22 cellular contexts compared by ENCODE assay signal in genomic region chr9:120899490-120900037, GRCh38. TPM values are rescaled to one million over a fixed set of nuclear protein-coding genes. Genes with fewer than 3 reads are reported as not detected.
DNase-seq lines count a peak whose midpoint lies in the region; ATAC-seq and TF ChIP-seq lines count a peak whose summit lies in the region.
"Had no signal": no experiment of that assay in that cellular context is flagged by ENCODE, and none has a peak within 500 bp of the region (broad histone marks: within the 10 kb centered on the region; RNA-seq: fewer than 3 reads in every experiment).

No MANE protein-coding gene starts in this region.

- ATAC-seq in GM18505 (IDR thresholded peaks at IDR 0.05; ENCODE audit: unreplicated experiment) = no peak
- no peak for ATAC-seq in activated CD8-positive, alpha-beta T cell treated with anti-CD3 and anti-CD28 coated beads for 36 hours
- ATAC-seq in stimulated activated memory B cell treated with anti-CD40 and anti-IgM and Interleukin-4, amounts not matched to agents 10 μg/mL and 1 μg/mL and 100 μg/mL, for 72 hours = no peak

- 79 to 93% methylated on average over 5 of the region's 5 CpGs for WGBS in thyroid gland, 2 donors

- H3K9me3 ChIP-seq in thyroid gland = no peaks in the 10 kb centered on the region
- H3K9me3 ChIP-seq: left ventricle myocardium inferior, prostate gland had no signal

- H3K9me3 Mint-ChIP-seq in activated CD8-positive, alpha-beta T cell treated with anti-CD3 and anti-CD28 coated beads for 36 hours = no peaks in the 10 kb centered on the region
- no peaks in the 10 kb centered on the region for H3K9me3 Mint-ChIP-seq in stimulated activated memory B cell treated with anti-CD40 and anti-IgM and Interleukin-4, amounts not matched to agents 10 μg/mL and 1 μg/mL and 100 μg/mL, for 72 hours
- H3K9me3 Mint-ChIP-seq: neural progenitor cell had no signal

- TF ChIP-seq CTCF in activated CD8-positive, alpha-beta T cell treated with anti-CD3 and anti-CD28 coated beads for 36 hours (IDR thresholded peaks at IDR 0.05) = no peak
- no peak for TF ChIP-seq CTCF in thyroid gland (IDR thresholded peaks at IDR 0.05)

- H3K36me3 ChIP-seq in thyroid gland = no peaks in the 10 kb centered on the region
- H3K36me3 ChIP-seq: brain microvascular endothelial cell, neural progenitor cell, prostate gland had no signal

- POLR2A ChIA-PET in activated CD8-positive, alpha-beta T cell treated with anti-CD3 and anti-CD28 coated beads for 36 hours (lab: Charles Lee) = interaction anchor here (1.0 to 67.1 kb wide), 5 partner anchors 5 to 140 kb away, joined by 3 to 2439 read pairs (median 3); partner anchors contain the start of genes PHF19 and TRAF1

- H3K27me3 Mint-ChIP-seq in activated CD8-positive, alpha-beta T cell treated with anti-CD3 and anti-CD28 coated beads for 36 hours = no peaks in the 10 kb centered on the region
- no peaks in the 10 kb centered on the region for H3K27me3 Mint-ChIP-seq in stimulated activated memory B cell treated with anti-CD40 and anti-IgM and Interleukin-4, amounts not matched to agents 10 μg/mL and 1 μg/mL and 100 μg/mL, for 72 hours

- H3K27ac Mint-ChIP-seq in activated CD8-positive, alpha-beta T cell treated with anti-CD3 and anti-CD28 coated beads for 36 hours = peak overlapping the region; percentile 86
- H3K27ac Mint-ChIP-seq in stimulated activated memory B cell treated with anti-CD40 and anti-IgM and Interleukin-4, amounts not matched to agents 10 μg/mL and 1 μg/mL and 100 μg/mL, for 72 hours = peak overlapping the region; percentile 78
- H3K27ac Mint-ChIP-seq: neural progenitor cell had no signal

- DNase-seq in activated T-cell treated with anti-CD3 and anti-CD28 coated beads for 1 hour (ENCODE audit: low read depth) (peak; percentile 14), activated T-cell treated with anti-CD3 and anti-CD28 coated beads for 4 hours (no peak), thyroid gland (no peak), NCI-H1092 (lab: John Stamatoyannopoulos, UW) (no peak)
- DNase-seq in activated CD8-positive, alpha-beta T cell treated with anti-CD3 and anti-CD28 coated beads for 36 hours = peak; percentile 35
- no peak for DNase-seq in effector CD4-positive, alpha-beta T cell
- DNase-seq: brain microvascular endothelial cell; GM23248; head of caudate nucleus; KG1; left ventricle myocardium inferior; midbrain; NCI-H2029; NCI-H446; NK-92 treated with Interleukin-12 subunit alpha and Interleukin-12 subunit beta, amount 100 ng/mL, for 24 hours; RPMI8226; stimulated activated CD4-positive, alpha-beta T cell treated with anti-CD3 and anti-CD28 coated beads, Interleukin-2, amount 100 ng/mL, for 48 hours had no signal

- H3K4me3 ChIP-seq in thyroid gland (replicated peaks in 1 of 3) = no peak overlapping the region
- H3K4me3 ChIP-seq: GM23248, left ventricle myocardium inferior, neural progenitor cell, prostate gland, skin epidermis had no signal

- TF ChIP-seq POLR2A in GM18505 (IDR thresholded peaks at IDR 0.05; ENCODE audit: borderline replicate concordance, extremely low read depth, insufficient read depth, insufficient read length) (peak; percentile 61), thyroid gland (IDR thresholded peaks at IDR 0.05) (no peak)

- peaks cover 0 to 3% of the 10 kb centered on the region in 2 donors for H3K4me1 ChIP-seq in thyroid gland
- H3K4me1 ChIP-seq: neural progenitor cell had no signal

- H3K4me3 Mint-ChIP-seq in activated CD8-positive, alpha-beta T cell treated with anti-CD3 and anti-CD28 coated beads for 36 hours = no peak overlapping the region
- peak overlapping the region; percentile 30 for H3K4me3 Mint-ChIP-seq in stimulated activated memory B cell treated with anti-CD40 and anti-IgM and Interleukin-4, amounts not matched to agents 10 μg/mL and 1 μg/mL and 100 μg/mL, for 72 hours
- H3K4me3 Mint-ChIP-seq: neural progenitor cell had no signal

- intact Hi-C loops in activated CD8-positive, alpha-beta T cell treated with anti-CD3 and anti-CD28 coated beads for 36 hours (cut with micrococcal nuclease) = loop anchor here (10.0 kb wide), 1 partner anchor 55 kb away; the partner anchor contains the start of gene PSMD5
- intact Hi-C loops in thyroid gland (cut with DNase I) = no loop called here

- H3K27ac ChIP-seq in thyroid gland = no peak overlapping the region
- H3K27ac ChIP-seq: brain microvascular endothelial cell, GM23248, left ventricle myocardium inferior, neural progenitor cell, prostate gland, skin epidermis had no signal

- no peaks in the 10 kb centered on the region for H3K27me3 ChIP-seq in thyroid gland
- H3K27me3 ChIP-seq: brain microvascular endothelial cell had no signal

- peaks cover 69% of the 10 kb centered on the region for H3K36me3 Mint-ChIP-seq in activated CD8-positive, alpha-beta T cell treated with anti-CD3 and anti-CD28 coated beads for 36 hours (ENCODE audit: low read depth)
- H3K36me3 Mint-ChIP-seq in stimulated activated memory B cell treated with anti-CD40 and anti-IgM and Interleukin-4, amounts not matched to agents 10 μg/mL and 1 μg/mL and 100 μg/mL, for 72 hours = peaks cover 32% of the 10 kb centered on the region
- H3K36me3 Mint-ChIP-seq: neural progenitor cell had no signal

- H3K4me1 Mint-ChIP-seq in activated CD8-positive, alpha-beta T cell treated with anti-CD3 and anti-CD28 coated beads for 36 hours (ENCODE audit: low read depth) = peaks cover 87% of the 10 kb centered on the region
- H3K4me1 Mint-ChIP-seq in stimulated activated memory B cell treated with anti-CD40 and anti-IgM and Interleukin-4, amounts not matched to agents 10 μg/mL and 1 μg/mL and 100 μg/mL, for 72 hours = peaks cover 55% of the 10 kb centered on the region

- CTCF ChIA-PET in activated CD8-positive, alpha-beta T cell treated with anti-CD3 and anti-CD28 coated beads for 36 hours (lab: Charles Lee) = interaction anchor here (1.0 kb wide), 1 partner anchor 37 kb away, joined by 4 read pairs; no protein-coding TSS in a partner anchor

RNA-seq across cellular contexts. Expression of gene PHF19, which starts 22.6 kb away (rescaled TPM):
- 100 to 1,000 TPM; 210 to 216 TPM for total RNA-seq in activated CD8-positive, alpha-beta T cell treated with anti-CD3 and anti-CD28 coated beads for 36 hours
- 10 to 100 TPM; 10.8 to 24.1 (median 13.1) TPM for total RNA-seq in thyroid gland

RNA-seq across cellular contexts. Expression of gene TRAF1, which starts 27.0 kb away (rescaled TPM):
- 100 to 1,000 TPM; 147 to 150 TPM for total RNA-seq in activated CD8-positive, alpha-beta T cell treated with anti-CD3 and anti-CD28 coated beads for 36 hours
- 1 to 10 TPM; 5.7 to 7.8 (median 6.6) TPM for total RNA-seq in thyroid gland

RNA-seq across cellular contexts. Expression of gene PSMD5, which starts 56.8 kb away (rescaled TPM):
- total RNA-seq in activated CD8-positive, alpha-beta T cell treated with anti-CD3 and anti-CD28 coated beads for 36 hours = 10 to 100 TPM; 52.3 to 55.3 TPM
- 10 to 100 TPM; 34.8 to 38.6 (median 36.5) TPM for total RNA-seq in thyroid gland

Comparison
In these comparisons a context has a peak if more than half of its experiments do, and no peak if none do; other contexts are left out.
1. DNase-seq: peak in activated T-cell treated with anti-CD3 and anti-CD28 coated beads for 1 hour (single experiment) and activated CD8-positive, alpha-beta T cell treated with anti-CD3 and anti-CD28 coated beads for 36 hours (single experiment); none in activated T-cell treated with anti-CD3 and anti-CD28 coated beads for 4 hours (single experiment), effector CD4-positive, alpha-beta T cell (single experiment), thyroid gland (0 of 2) and NCI-H1092 (single experiment).
2. RNA of gene PHF19, which starts 22.6 kb away (total RNA-seq): 210 to 216 TPM in activated CD8-positive, alpha-beta T cell treated with anti-CD3 and anti-CD28 coated beads for 36 hours; 10.8 to 24.1 TPM in thyroid gland; every median in the first group is over 4 times any median in the second.
3. RNA of gene TRAF1, which starts 27.0 kb away (total RNA-seq): 147 to 150 TPM in activated CD8-positive, alpha-beta T cell treated with anti-CD3 and anti-CD28 coated beads for 36 hours; 5.7 to 7.8 TPM in thyroid gland; every median in the first group is over 10 times any median in the second.